16 cellular contexts compared by ENCODE assay signal in genomic region chr6:3442444-3443220, GRCh38. TPM values are rescaled to one million over a fixed set of nuclear protein-coding genes. Genes with fewer than 3 reads are reported as not detected.
DNase-seq lines count a peak whose midpoint lies in the region; ATAC-seq, FAIRE-seq and TF ChIP-seq lines count a peak whose summit lies in the region.
"Had no signal": no experiment of that assay in that cellular context is flagged by ENCODE, and none has a peak within 500 bp of the region (broad histone marks: within the 10 kb centered on the region; RNA-seq: fewer than 3 reads in every experiment).

No MANE protein-coding gene starts in this region.

- POLR2A ChIA-PET in RWPE1 (lab: Yijun Ruan, JAX; ENCODE audit: low non-redundant PET) = no interaction called here

- no peaks in the 10 kb centered on the region for H3K9me3 Mint-ChIP-seq in activated naive CD8-positive, alpha-beta T cell treated with anti-CD3 and anti-CD28 coated beads, Interleukin-2, amount 50 U/mL, for 24 hours
- H3K9me3 Mint-ChIP-seq: CD8-positive, alpha-beta T cell had no signal

- TF ChIP-seq POLR2A in H54 (IDR thresholded peaks at IDR 0.05; ENCODE audit: low read depth, low read length) = no peak

- peak overlapping the region; percentile 28; the same call in 1 of the 2 replicates for H3K27ac ChIP-seq in RWPE1
- H3K27ac ChIP-seq: skin epidermis had no signal

- ATAC-seq in activated CD4-positive, CD25-positive, alpha-beta regulatory T cell treated with anti-CD3 and anti-CD28 coated beads, Interleukin-2, amount 50 U/mL, for 24 hours = no peak
- no peak for ATAC-seq in HG03135 (IDR thresholded peaks at IDR 0.05; ENCODE audit: unreplicated experiment)
- ATAC-seq in GM19328 (IDR thresholded peaks at IDR 0.05; ENCODE audit: unreplicated experiment) = no peak
- ATAC-seq in activated naive CD8-positive, alpha-beta T cell treated with anti-CD3 and anti-CD28 coated beads, Interleukin-2, amount 50 U/mL, for 24 hours = no peak
- ATAC-seq: activated CD8-positive, alpha-beta T cell treated with anti-CD3 and anti-CD28 coated beads, Interleukin-2, amount 10 ng/mL, durations not matched to agents 7 days and 5 days; CD8-positive, alpha-beta T cell had no signal

- no peaks in the 10 kb centered on the region for H3K36me3 Mint-ChIP-seq in activated naive CD8-positive, alpha-beta T cell treated with anti-CD3 and anti-CD28 coated beads, Interleukin-2, amount 50 U/mL, for 24 hours (ENCODE audit: low read depth)
- H3K36me3 Mint-ChIP-seq: CD8-positive, alpha-beta T cell had no signal

- H3K4me3 ChIP-seq in fibroblast of mammary gland (ENCODE audit: control insufficient read depth, low read depth, low read length) = no peak overlapping the region
- H3K4me3 ChIP-seq: skin epidermis had no signal

- CTCF ChIA-PET in RWPE1 (lab: Yijun Ruan, JAX) = interaction anchor here (0.6 to 2.1 kb wide), 5 partner anchors 10 to 289 kb away, joined by 3 to 7 read pairs (median 3); no protein-coding TSS in a partner anchor

- H3K4me3 Mint-ChIP-seq in activated naive CD8-positive, alpha-beta T cell treated with anti-CD3 and anti-CD28 coated beads, Interleukin-2, amount 50 U/mL, for 24 hours = no peak overlapping the region
- H3K4me3 Mint-ChIP-seq: activated CD8-positive, alpha-beta T cell treated with anti-CD3 and anti-CD28 coated beads, Interleukin-2, amount 10 ng/mL, durations not matched to agents 7 days and 5 days; CD8-positive, alpha-beta T cell had no signal

- H3K4me1 Mint-ChIP-seq in activated naive CD8-positive, alpha-beta T cell treated with anti-CD3 and anti-CD28 coated beads, Interleukin-2, amount 50 U/mL, for 24 hours = no peaks in the 10 kb centered on the region

- H3K27ac Mint-ChIP-seq in activated naive CD8-positive, alpha-beta T cell treated with anti-CD3 and anti-CD28 coated beads, Interleukin-2, amount 50 U/mL, for 24 hours = no peak overlapping the region
- H3K27ac Mint-ChIP-seq: activated CD8-positive, alpha-beta T cell treated with anti-CD3 and anti-CD28 coated beads, Interleukin-2, amount 10 ng/mL, durations not matched to agents 7 days and 5 days; CD8-positive, alpha-beta T cell had no signal

- peak; percentile 60 for DNase-seq in H54 (ENCODE audit: insufficient read length, low spot score)
- DNase-seq in RWPE1 (ENCODE audit: low spot score) = no peak
- DNase-seq in fibroblast of mammary gland (ENCODE audit: low read depth) = peak; percentile 48
- DNase-seq in renal cortical epithelial cell (ENCODE audit: low read depth) = peak; percentile 84
- DNase-seq in activated naive CD8-positive, alpha-beta T cell treated with anti-CD3 and anti-CD28 coated beads, Interleukin-2, amount 50 U/mL, for 24 hours = no peak
- DNase-seq: activated CD8-positive, alpha-beta T cell treated with anti-CD3 and anti-CD28 coated beads, Interleukin-2, amount 10 ng/mL, durations not matched to agents 7 days and 5 days; CD8-positive, alpha-beta T cell; hippocampal formation; NCI-H1105; NCI-H526; RPMI8226; T-helper 9 cell had no signal

- no peak for FAIRE-seq in H54 (lab: Jason Lieb, UNC)

- H3K27me3 Mint-ChIP-seq in activated naive CD8-positive, alpha-beta T cell treated with anti-CD3 and anti-CD28 coated beads, Interleukin-2, amount 50 U/mL, for 24 hours = no peaks in the 10 kb centered on the region

- TF ChIP-seq CTCF in RWPE1 (conservative IDR thresholded peaks at IDR 0.05; ENCODE audit: low read depth) (no peak), fibroblast of mammary gland (conservative IDR thresholded peaks at IDR 0.05; ENCODE audit: control insufficient read depth, insufficient read depth, low read depth, low read length) (no peak)

RNA-seq across cellular contexts. Expression of gene SLC22A23, which starts 14.2 kb away (rescaled TPM):
- total RNA-seq in renal cortical epithelial cell = 0.35 and 2.4 TPM in 2 replicates

Comparison
In these comparisons a context has a peak if more than half of its experiments do, and no peak if none do; other contexts are left out.
1. DNase-seq: peak in H54 (single experiment), fibroblast of mammary gland (single experiment) and renal cortical epithelial cell (single experiment); none in RWPE1 (single experiment) and activated naive CD8-positive, alpha-beta T cell treated with anti-CD3 and anti-CD28 coated beads, Interleukin-2, amount 50 U/mL, for 24 hours (single experiment).